8 cellular contexts compared by ENCODE assay signal in genomic region chr2:199659207-199659606, GRCh38.
DNase-seq lines count a peak whose midpoint lies in the region; ATAC-seq and TF ChIP-seq lines count a peak whose summit lies in the region.

No MANE protein-coding gene starts in this region.

- no peaks in the 10 kb centered on the region for H4K20me1 ChIP-seq in IMR-90 (ENCODE audit: insufficient read depth, low read length)

- BruUV-seq in IMR-90 (replicated peaks; lab: Mats Ljungman, UMichigan) = no TSS peak

- H3K23ac ChIP-seq in IMR-90 (ENCODE audit: low read depth, low read length) = no peak overlapping the region

- no peaks in the 10 kb centered on the region for H3K4me1 Mint-ChIP-seq in chondrocyte (ENCODE audit: low read depth)

- H3K27me3 Mint-ChIP-seq in chondrocyte (ENCODE audit: low read depth) = peaks cover 3% of the 10 kb centered on the region

- peak overlapping the region; percentile 72 for H3K4me2 ChIP-seq in IMR-90 (ENCODE audit: low read depth, low read length)

- no peak overlapping the region for H2BK15ac ChIP-seq in IMR-90 (ENCODE audit: low read depth, low read length)

- no peak overlapping the region for H4K91ac ChIP-seq in IMR-90 (ENCODE audit: insufficient read depth, low read depth, low read length)

- no peak overlapping the region for H3K27ac Mint-ChIP-seq in chondrocyte (ENCODE audit: unreplicated experiment)

- H3K27me3 ChIP-seq in IMR-90 (ENCODE audit: control insufficient read depth, insufficient read depth, low read length) (no peaks in the 10 kb centered on the region), left lung (peaks cover 0 to 26% of the 10 kb centered on the region in 2 donors)

- CTCF ChIA-PET in IMR-90 (lab: Yijun Ruan, JAX) = no interaction called here

- no peak overlapping the region for H2BK20ac ChIP-seq in IMR-90 (ENCODE audit: low read depth, low read length)

- H2AFZ ChIP-seq in IMR-90 (replicated peaks; ENCODE audit: low read length, poor library complexity) = peak overlapping the region; percentile 75

- H2BK5ac ChIP-seq in IMR-90 (ENCODE audit: low read depth, low read length, poor library complexity, severe bottlenecking) = no peak overlapping the region

- H3K18ac ChIP-seq in IMR-90 (ENCODE audit: low read depth, low read length) = no peak overlapping the region

- no peak overlapping the region for H2AK5ac ChIP-seq in IMR-90 (ENCODE audit: low read depth, low read length)

- DNase-seq in Ammon's horn (ENCODE audit: low spot score) (peak; percentile 49), IMR-90 (peak; percentile 3), chondrocyte (ENCODE audit: low spot score) (no peak), left lung (peak; percentile 34 to 80), substantia nigra (lab: John Stamatoyannopoulos, UW) (peak in 40 of 49 donors; percentile 0 to 54 (median 19)), NCI-H1092 (lab: John Stamatoyannopoulos, UW) (no peak)

- TF ChIP-seq POLR2A in IMR-90 (IDR thresholded peaks at IDR 0.05; ENCODE audit: low read depth, low read length) = no peak

- H3K4me3 ChIP-seq in IMR-90 (ENCODE audit: insufficient read depth, low read depth, low read length) = peak overlapping the region; percentile 39
- H3K4me3 ChIP-seq in left lung = no peak overlapping the region

- H3K4me1 ChIP-seq in IMR-90 (ENCODE audit: control insufficient read depth, insufficient read depth, low read length) (no peaks in the 10 kb centered on the region), left lung (no peaks in the 10 kb centered on the region)

- no peak overlapping the region for H4K5ac ChIP-seq in IMR-90 (ENCODE audit: low read depth, low read length)

- peaks cover 3% of the 10 kb centered on the region for H3K36me3 Mint-ChIP-seq in chondrocyte (ENCODE audit: low read depth)

- H3K4me3 Mint-ChIP-seq in chondrocyte (ENCODE audit: unreplicated experiment) = peak overlapping the region; percentile 68

- in situ Hi-C loops in IMR-90 (cut with MboI; ENCODE audit: low sequenced_read_pairs) = no loop called here

- no peak for TF ChIP-seq RAD21 in IMR-90 (IDR thresholded peaks at IDR 0.05; ENCODE audit: low read length)

- no peak overlapping the region for H2BK120ac ChIP-seq in IMR-90 (ENCODE audit: low read depth, low read length)

- peak overlapping the region; percentile 49; the same call in 1 of the 2 replicates for H3K9ac ChIP-seq in IMR-90 (ENCODE audit: low read depth, low read length)

- no peaks in the 10 kb centered on the region for H3K9me1 ChIP-seq in IMR-90 (ENCODE audit: insufficient read depth, low read length)

- no peak overlapping the region for H3K4ac ChIP-seq in IMR-90 (ENCODE audit: low read depth, low read length)

- H3K27ac ChIP-seq in IMR-90 (ENCODE audit: insufficient read depth, low read length) (no peak overlapping the region), left lung (no peak overlapping the region), substantia nigra (ENCODE audit: low read depth, low read length, poor library complexity, severe bottlenecking) (no peak overlapping the region)

- H2AK9ac ChIP-seq in IMR-90 (replicated peaks; ENCODE audit: low read depth, low read length, poor library complexity) = no peak overlapping the region

- dilution Hi-C loops in IMR-90 (cut with HindIII; ENCODE audit: low sequenced_read_pairs, unreplicated experiment) = no loop called here

- peak; percentile 89 for ATAC-seq in IMR-90 (ENCODE audit: low read depth)
- ATAC-seq in left lung = peak; percentile 31
- no peak for ATAC-seq in GM19351 (IDR thresholded peaks at IDR 0.05; ENCODE audit: unreplicated experiment)
- ATAC-seq in HG03108 (IDR thresholded peaks at IDR 0.05; ENCODE audit: unreplicated experiment) = no peak

- H3K14ac ChIP-seq in IMR-90 (replicated peaks; ENCODE audit: low read depth, low read length) = no peak overlapping the region

- no peak overlapping the region for H4K8ac ChIP-seq in IMR-90 (ENCODE audit: low read depth in 2 of 2, low read length in 2 of 2)

- H3K56ac ChIP-seq in IMR-90 (ENCODE audit: extremely low read depth, insufficient read depth, low read length) = no peak overlapping the region

- peaks cover 29% of the 10 kb centered on the region for H3K9me3 Mint-ChIP-seq in chondrocyte (ENCODE audit: low read depth)

- POLR2A ChIA-PET in IMR-90 (lab: Charles Lee; ENCODE audit: unreplicated experiment) = no interaction called here

- no peak for TF ChIP-seq CTCF in IMR-90 (conservative IDR thresholded peaks at IDR 0.05; ENCODE audit: low read depth, low read length)
- no peak for TF ChIP-seq CTCF in chondrocyte (IDR thresholded peaks at IDR 0.05)
- no peak for TF ChIP-seq CTCF in left lung (IDR thresholded peaks at IDR 0.05)

- WGBS in IMR-90 (ENCODE audit: extremely low coverage in 2 of 2, insufficient read length in 1 of 2), 2 experiments = 2% methylated on average over 17 of the region's 39 CpGs; no CpG with 5 or more reads in 1 of the 2 experiments

- no peaks in the 10 kb centered on the region for H3K36me3 ChIP-seq in IMR-90 (ENCODE audit: control insufficient read depth, insufficient read depth, low read length)
- no peaks in the 10 kb centered on the region for H3K36me3 ChIP-seq in left lung

- intact Hi-C loops in IMR-90 (cut with micrococcal nuclease) (no loop called here), left lung (cut with DNase I) (no loop called here)

- H3K9me3 ChIP-seq in IMR-90 (ENCODE audit: control insufficient read depth, insufficient read depth, low read length) (no peaks in the 10 kb centered on the region), left lung (peaks cover 0 to 5% of the 10 kb centered on the region in 2 donors)

- H3K79me1 ChIP-seq in IMR-90 (ENCODE audit: low read depth in 1 of 2, low read length in 2 of 2) = no peaks in the 10 kb centered on the region

TF ChIP-seq in IMR-90, 13 proteins besides CTCF, POLR2A, EP300 and RAD21:
- TF ChIP-seq SMC3 (IDR thresholded peaks at IDR 0.05; ENCODE audit: low read depth, low read length) (no peak), CEBPB (IDR thresholded peaks at IDR 0.05; ENCODE audit: low read depth, low read length) (no peak), FOS (IDR thresholded peaks at IDR 0.05; ENCODE audit: low read depth, low read length) (no peak)
- TF ChIP-seq, protein P1, sequence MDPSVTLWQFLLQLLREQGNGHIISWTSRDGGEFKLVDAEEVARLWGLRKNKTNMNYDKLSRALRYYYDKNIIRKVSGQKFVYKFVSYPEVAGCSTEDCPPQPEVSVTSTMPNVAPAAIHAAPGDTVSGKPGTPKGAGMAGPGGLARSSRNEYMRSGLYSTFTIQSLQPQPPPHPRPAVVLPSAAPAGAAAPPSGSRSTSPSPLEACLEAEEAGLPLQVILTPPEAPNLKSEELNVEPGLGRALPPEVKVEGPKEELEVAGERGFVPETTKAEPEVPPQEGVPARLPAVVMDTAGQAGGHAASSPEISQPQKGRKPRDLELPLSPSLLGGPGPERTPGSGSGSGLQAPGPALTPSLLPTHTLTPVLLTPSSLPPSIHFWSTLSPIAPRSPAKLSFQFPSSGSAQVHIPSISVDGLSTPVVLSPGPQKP (IDR thresholded peaks at IDR 0.05; ENCODE audit: borderline replicate concordance, low read depth, low read length) = no peak
TF ChIP-seq in IMR-90: peak in this region for 0.

Comparison
In these comparisons a context has a peak if more than half of its experiments do, and no peak if none do; other contexts are left out.
1. DNase-seq: peak in Ammon's horn (single experiment), IMR-90 (single experiment), left lung (2 of 2) and substantia nigra (40 of 49); none in chondrocyte (single experiment) and NCI-H1092 (single experiment).
2. ATAC-seq: peak in IMR-90 (single experiment) and left lung (single experiment); none in GM19351 (single experiment) and HG03108 (single experiment).